Comparison of ENCODE assay signal across 1 cellular context in the genomic region with DNA sequence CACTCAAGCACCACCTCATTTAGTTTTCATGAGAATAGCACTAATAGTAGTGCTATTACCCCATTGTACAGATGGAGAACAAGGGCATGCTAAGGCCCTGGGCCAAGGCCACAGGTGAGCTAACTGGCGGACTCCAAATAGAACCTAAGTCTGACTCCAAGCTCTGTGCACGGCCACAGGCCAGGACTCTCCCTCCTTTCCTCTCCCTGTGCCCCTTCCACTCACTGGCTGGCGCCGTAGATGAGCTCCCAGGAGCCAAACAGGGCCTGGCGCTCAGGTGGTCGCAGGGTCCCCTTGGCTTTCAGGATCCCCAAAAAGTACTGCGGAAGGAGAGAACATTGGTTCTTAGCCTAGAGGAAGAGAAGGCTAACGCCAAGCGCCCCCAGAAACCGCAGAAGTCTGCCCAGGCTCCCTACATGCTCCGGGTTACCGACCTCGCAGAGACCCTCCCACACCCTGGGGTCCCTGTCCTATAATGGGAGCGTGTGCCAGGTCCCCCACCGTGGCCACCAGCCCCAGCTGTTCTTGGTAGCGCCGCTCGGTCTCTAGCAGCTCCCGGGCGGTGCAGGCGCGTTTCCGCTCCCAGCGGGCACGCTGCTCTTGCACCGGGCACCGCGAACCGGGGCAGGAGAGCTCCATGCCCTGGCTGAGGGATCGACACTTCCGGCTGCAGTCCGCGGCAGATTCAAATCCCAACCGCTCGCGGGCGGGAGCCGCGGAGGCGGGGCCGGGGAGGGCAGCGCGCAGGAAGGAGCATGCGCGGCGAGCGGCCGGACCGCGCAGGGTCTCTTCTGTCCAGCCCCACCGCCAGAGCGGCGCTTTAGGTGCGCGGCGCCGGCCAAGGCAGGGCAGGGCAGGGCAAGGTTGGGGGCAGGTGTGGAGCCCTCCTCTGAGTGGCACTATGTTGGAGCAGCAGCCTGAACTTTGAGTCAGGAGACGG.
TF ChIP-seq lines count a peak whose summit lies in the region.

A gene with protein sequence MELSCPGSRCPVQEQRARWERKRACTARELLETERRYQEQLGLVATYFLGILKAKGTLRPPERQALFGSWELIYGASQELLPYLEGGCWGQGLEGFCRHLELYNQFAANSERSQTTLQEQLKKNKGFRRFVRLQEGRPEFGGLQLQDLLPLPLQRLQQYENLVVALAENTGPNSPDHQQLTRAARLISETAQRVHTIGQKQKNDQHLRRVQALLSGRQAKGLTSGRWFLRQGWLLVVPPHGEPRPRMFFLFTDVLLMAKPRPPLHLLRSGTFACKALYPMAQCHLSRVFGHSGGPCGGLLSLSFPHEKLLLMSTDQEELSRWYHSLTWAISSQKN (minus strand): TSS at position 665 of the 940 bp plus-strand sequence. CDS start 26 bp downstream, at position 639.

TF ChIP-seq in HepG2, 621 proteins besides CTCF, POLR2A, EP300 and RAD21 (continued from another document and continues in another):
- TF ChIP-seq, protein P1, sequence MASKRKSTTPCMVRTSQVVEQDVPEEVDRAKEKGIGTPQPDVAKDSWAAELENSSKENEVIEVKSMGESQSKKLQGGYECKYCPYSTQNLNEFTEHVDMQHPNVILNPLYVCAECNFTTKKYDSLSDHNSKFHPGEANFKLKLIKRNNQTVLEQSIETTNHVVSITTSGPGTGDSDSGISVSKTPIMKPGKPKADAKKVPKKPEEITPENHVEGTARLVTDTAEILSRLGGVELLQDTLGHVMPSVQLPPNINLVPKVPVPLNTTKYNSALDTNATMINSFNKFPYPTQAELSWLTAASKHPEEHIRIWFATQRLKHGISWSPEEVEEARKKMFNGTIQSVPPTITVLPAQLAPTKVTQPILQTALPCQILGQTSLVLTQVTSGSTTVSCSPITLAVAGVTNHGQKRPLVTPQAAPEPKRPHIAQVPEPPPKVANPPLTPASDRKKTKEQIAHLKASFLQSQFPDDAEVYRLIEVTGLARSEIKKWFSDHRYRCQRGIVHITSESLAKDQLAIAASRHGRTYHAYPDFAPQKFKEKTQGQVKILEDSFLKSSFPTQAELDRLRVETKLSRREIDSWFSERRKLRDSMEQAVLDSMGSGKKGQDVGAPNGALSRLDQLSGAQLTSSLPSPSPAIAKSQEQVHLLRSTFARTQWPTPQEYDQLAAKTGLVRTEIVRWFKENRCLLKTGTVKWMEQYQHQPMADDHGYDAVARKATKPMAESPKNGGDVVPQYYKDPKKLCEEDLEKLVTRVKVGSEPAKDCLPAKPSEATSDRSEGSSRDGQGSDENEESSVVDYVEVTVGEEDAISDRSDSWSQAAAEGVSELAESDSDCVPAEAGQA (IDR thresholded peaks at IDR 0.05; ENCODE audit: low read depth): no peak
- TF ChIP-seq, protein P1 (CRISPR knock-in tag; IDR thresholded peaks at IDR 0.05; ENCODE audit: borderline replicate concordance): no peak; the same call in 1 of the 2 replicates
- TF ChIP-seq SRSF9 (IDR thresholded peaks at IDR 0.05; ENCODE audit: borderline replicate concordance, insufficient read depth, low read depth, low read length, poor library complexity, severe bottlenecking) (no peak), MXI1 (IDR thresholded peaks at IDR 0.05; ENCODE audit: borderline replicate concordance, low read depth, low read length) (peak; percentile 97; the same call in 2 of the 3 replicates), SP1 (IDR thresholded peaks at IDR 0.05) (no peak), SP1 (CRISPR knock-in tag; IDR thresholded peaks at IDR 0.05) (peak; percentile 71), FOXK1 (CRISPR knock-in tag; IDR thresholded peaks at IDR 0.05; ENCODE audit: borderline replicate concordance, low read depth) (no peak), ZNF557 (CRISPR knock-in tag; IDR thresholded peaks at IDR 0.05) (no peak), ZNF788 (CRISPR knock-in tag; IDR thresholded peaks at IDR 0.05; ENCODE audit: borderline replicate concordance) (peak; percentile 70; the same call in 1 of the 2 replicates), ZBTB20 (CRISPR knock-in tag; IDR thresholded peaks at IDR 0.05; ENCODE audit: borderline replicate concordance, low read depth) (0 out of 2 replicates have a peak, but pooled peaks have one; percentile 48), MXD4 (CRISPR knock-in tag; IDR thresholded peaks at IDR 0.05) (peak; percentile 92), ZNF232 (CRISPR knock-in tag; IDR thresholded peaks at IDR 0.05; ENCODE audit: borderline replicate concordance) (no peak), ARHGAP35 (CRISPR knock-in tag; IDR thresholded peaks at IDR 0.05; ENCODE audit: borderline replicate concordance) (peak; percentile 61; the same call in 1 of the 2 replicates), ZNF121 (CRISPR knock-in tag; IDR thresholded peaks at IDR 0.05) (0 out of 2 replicates have a peak, but pooled peaks have one; percentile 25), KAT8 (CRISPR knock-in tag; IDR thresholded peaks at IDR 0.05) (peak; percentile 84), MTA3 (CRISPR knock-in tag; IDR thresholded peaks at IDR 0.05) (no peak), ZNF746 (CRISPR knock-in tag; IDR thresholded peaks at IDR 0.05) (no peak), CC2D1A (CRISPR knock-in tag; IDR thresholded peaks at IDR 0.05) (0 out of 2 replicates have a peak, but pooled peaks have one; percentile 68), HOXA7 (CRISPR knock-in tag; IDR thresholded peaks at IDR 0.05) (peak; percentile 91; the same call in 1 of the 2 replicates), HMG20B (CRISPR knock-in tag; conservative IDR thresholded peaks at IDR 0.05) (peak; percentile 52; the same call in 1 of the 2 replicates), ZFP82 (CRISPR knock-in tag; IDR thresholded peaks at IDR 0.05; ENCODE audit: borderline replicate concordance) (0 out of 2 replicates have a peak, but pooled peaks have one; percentile 37), RFX1 (IDR thresholded peaks at IDR 0.05) (no peak), KDM4B (CRISPR knock-in tag; IDR thresholded peaks at IDR 0.05) (no peak), ZNF205 (CRISPR knock-in tag; IDR thresholded peaks at IDR 0.05) (peak; percentile 43; the same call in 1 of the 2 replicates), ZNF547 (CRISPR knock-in tag; IDR thresholded peaks at IDR 0.05) (peak; percentile 88), ZSCAN21 (CRISPR knock-in tag; IDR thresholded peaks at IDR 0.05; ENCODE audit: borderline replicate concordance) (peak; percentile 93)
- TF ChIP-seq, protein P2, sequence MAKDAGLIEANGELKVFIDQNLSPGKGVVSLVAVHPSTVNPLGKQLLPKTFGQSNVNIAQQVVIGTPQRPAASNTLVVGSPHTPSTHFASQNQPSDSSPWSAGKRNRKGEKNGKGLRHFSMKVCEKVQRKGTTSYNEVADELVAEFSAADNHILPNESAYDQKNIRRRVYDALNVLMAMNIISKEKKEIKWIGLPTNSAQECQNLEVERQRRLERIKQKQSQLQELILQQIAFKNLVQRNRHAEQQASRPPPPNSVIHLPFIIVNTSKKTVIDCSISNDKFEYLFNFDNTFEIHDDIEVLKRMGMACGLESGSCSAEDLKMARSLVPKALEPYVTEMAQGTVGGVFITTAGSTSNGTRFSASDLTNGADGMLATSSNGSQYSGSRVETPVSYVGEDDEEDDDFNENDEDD (CRISPR knock-in tag; IDR thresholded peaks at IDR 0.05; ENCODE audit: borderline replicate concordance): peak; percentile 99
- TF ChIP-seq, protein P3, sequence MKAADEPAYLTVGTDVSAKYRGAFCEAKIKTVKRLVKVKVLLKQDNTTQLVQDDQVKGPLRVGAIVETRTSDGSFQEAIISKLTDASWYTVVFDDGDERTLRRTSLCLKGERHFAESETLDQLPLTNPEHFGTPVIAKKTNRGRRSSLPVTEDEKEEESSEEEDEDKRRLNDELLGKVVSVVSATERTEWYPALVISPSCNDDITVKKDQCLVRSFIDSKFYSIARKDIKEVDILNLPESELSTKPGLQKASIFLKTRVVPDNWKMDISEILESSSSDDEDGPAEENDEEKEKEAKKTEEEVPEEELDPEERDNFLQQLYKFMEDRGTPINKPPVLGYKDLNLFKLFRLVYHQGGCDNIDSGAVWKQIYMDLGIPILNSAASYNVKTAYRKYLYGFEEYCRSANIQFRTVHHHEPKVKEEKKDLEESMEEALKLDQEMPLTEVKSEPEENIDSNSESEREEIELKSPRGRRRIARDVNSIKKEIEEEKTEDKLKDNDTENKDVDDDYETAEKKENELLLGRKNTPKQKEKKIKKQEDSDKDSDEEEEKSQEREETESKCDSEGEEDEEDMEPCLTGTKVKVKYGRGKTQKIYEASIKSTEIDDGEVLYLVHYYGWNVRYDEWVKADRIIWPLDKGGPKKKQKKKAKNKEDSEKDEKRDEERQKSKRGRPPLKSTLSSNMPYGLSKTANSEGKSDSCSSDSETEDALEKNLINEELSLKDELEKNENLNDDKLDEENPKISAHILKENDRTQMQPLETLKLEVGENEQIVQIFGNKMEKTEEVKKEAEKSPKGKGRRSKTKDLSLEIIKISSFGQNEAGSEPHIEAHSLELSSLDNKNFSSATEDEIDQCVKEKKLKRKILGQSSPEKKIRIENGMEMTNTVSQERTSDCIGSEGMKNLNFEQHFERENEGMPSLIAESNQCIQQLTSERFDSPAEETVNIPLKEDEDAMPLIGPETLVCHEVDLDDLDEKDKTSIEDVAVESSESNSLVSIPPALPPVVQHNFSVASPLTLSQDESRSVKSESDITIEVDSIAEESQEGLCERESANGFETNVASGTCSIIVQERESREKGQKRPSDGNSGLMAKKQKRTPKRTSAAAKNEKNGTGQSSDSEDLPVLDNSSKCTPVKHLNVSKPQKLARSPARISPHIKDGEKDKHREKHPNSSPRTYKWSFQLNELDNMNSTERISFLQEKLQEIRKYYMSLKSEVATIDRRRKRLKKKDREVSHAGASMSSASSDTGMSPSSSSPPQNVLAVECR (CRISPR knock-in tag; IDR thresholded peaks at IDR 0.05; ENCODE audit: borderline replicate concordance): peak; percentile 98
- TF ChIP-seq, protein P4, sequence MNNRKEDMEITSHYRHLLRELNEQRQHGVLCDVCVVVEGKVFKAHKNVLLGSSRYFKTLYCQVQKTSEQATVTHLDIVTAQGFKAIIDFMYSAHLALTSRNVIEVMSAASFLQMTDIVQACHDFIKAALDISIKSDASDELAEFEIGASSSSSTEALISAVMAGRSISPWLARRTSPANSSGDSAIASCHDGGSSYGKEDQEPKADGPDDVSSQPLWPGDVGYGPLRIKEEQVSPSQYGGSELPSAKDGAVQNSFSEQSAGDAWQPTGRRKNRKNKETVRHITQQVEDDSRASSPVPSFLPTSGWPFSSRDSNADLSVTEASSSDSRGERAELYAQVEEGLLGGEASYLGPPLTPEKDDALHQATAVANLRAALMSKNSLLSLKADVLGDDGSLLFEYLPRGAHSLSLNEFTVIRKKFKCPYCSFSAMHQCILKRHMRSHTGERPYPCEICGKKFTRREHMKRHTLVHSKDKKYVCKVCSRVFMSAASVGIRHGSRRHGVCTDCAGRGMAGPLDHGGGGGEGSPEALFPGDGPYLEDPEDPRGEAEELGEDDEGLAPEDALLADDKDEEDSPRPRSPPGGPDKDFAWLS (CRISPR knock-in tag; IDR thresholded peaks at IDR 0.05; ENCODE audit: borderline replicate concordance): no peak
- TF ChIP-seq, protein P5, sequence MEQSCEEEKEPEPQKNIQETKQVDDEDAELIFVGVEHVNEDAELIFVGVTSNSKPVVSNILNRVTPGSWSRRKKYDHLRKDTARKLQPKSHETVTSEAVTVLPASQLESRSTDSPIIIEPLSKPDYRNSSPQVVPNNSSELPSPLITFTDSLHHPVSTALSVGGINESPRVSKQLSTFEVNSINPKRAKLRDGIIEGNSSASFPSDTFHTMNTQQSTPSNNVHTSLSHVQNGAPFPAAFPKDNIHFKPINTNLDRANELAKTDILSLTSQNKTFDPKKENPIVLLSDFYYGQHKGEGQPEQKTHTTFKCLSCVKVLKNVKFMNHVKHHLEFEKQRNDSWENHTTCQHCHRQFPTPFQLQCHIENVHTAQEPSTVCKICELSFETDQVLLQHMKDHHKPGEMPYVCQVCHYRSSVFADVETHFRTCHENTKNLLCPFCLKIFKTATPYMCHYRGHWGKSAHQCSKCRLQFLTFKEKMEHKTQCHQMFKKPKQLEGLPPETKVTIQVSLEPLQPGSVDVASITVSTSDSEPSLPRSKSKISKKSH (CRISPR knock-in tag; IDR thresholded peaks at IDR 0.05; ENCODE audit: borderline replicate concordance): no peak; the same call in 1 of the 2 replicates
- TF ChIP-seq, protein P6, sequence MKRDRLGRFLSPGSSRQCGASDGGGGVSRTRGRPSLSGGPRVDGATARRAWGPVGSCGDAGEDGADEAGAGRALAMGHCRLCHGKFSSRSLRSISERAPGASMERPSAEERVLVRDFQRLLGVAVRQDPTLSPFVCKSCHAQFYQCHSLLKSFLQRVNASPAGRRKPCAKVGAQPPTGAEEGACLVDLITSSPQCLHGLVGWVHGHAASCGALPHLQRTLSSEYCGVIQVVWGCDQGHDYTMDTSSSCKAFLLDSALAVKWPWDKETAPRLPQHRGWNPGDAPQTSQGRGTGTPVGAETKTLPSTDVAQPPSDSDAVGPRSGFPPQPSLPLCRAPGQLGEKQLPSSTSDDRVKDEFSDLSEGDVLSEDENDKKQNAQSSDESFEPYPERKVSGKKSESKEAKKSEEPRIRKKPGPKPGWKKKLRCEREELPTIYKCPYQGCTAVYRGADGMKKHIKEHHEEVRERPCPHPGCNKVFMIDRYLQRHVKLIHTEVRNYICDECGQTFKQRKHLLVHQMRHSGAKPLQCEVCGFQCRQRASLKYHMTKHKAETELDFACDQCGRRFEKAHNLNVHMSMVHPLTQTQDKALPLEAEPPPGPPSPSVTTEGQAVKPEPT (CRISPR knock-in tag; IDR thresholded peaks at IDR 0.05; ENCODE audit: low read depth): no peak
- TF ChIP-seq, protein P7, sequence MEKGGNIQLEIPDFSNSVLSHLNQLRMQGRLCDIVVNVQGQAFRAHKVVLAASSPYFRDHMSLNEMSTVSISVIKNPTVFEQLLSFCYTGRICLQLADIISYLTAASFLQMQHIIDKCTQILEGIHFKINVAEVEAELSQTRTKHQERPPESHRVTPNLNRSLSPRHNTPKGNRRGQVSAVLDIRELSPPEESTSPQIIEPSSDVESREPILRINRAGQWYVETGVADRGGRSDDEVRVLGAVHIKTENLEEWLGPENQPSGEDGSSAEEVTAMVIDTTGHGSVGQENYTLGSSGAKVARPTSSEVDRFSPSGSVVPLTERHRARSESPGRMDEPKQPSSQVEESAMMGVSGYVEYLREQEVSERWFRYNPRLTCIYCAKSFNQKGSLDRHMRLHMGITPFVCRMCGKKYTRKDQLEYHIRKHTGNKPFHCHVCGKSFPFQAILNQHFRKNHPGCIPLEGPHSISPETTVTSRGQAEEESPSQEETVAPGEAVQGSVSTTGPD (CRISPR knock-in tag; IDR thresholded peaks at IDR 0.05): no peak
